In the genomic region with DNA sequence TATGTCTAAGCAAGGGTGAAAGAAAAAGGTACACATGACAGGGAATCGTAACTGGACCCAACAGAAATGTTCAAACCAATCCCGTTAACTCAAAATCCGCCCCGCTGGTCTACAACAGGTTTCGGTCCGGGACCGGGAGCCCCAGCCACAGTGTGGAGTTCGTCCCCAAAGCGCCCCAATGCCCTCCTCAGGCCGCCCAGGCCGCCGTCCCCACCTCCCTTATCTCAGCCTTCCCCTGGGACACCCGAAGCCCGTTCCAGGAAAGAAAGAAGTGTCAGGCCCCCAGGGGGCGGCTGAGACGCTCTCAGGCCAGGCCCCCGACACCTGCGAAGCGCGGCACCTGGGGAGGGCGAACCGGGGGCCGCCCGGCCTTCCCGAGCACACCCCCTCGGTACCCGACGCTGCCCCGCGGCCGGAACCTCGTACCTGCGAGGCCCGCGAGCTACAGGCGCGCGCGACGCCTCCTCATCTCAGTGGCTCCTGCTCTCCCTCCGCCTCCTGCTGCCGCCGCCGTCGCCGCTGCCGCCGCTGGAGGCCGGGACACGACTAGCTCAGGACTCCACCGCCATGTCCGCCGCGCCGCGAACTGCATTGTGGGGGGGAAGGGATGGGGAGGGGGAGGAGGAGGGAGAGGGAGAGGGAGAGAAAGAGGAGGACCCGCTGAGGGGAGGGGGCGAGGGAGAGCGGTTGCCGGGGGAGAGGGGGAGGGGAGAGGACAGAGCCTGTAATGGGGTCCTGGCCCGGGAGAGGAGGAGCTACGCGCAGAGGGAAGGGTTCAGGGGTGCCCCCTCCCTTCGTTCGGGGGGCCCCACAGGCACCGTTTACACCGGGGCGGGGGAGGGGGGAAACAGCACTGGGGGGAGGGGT, we compare ENCODE assay signal across 1 cellular context.
A peak's percentile ranks its signal among the peaks of the same experiment; 100 is the strongest.
TF ChIP-seq lines count a peak whose summit lies in the region.

TUT4 (minus strand) TSS at position 588 of the 867 bp plus-strand sequence. CDS start 26,812 bp downstream, outside the sequence.

TF ChIP-seq in HEK293, 187 proteins besides CTCF, POLR2A, EP300 and RAD21 (continued from another document and continues in another):
- TF ChIP-seq ZNF169 (tag by site-specific recombination; IDR thresholded peaks at IDR 0.05) (no peak), ZNF660 (tag by site-specific recombination; IDR thresholded peaks at IDR 0.05) (peak; percentile 37; the same call in 1 of the 2 replicates), ZBTB20 (tag by site-specific recombination; IDR thresholded peaks at IDR 0.05) (peak; percentile 90), ZNF248 (tag by site-specific recombination; IDR thresholded peaks at IDR 0.05) (no peak), ZNF571 (tag by site-specific recombination; IDR thresholded peaks at IDR 0.05) (no peak), ZNF777 (tag by site-specific recombination; IDR thresholded peaks at IDR 0.05; ENCODE audit: borderline replicate concordance) (no peak), ZBTB1 (tag by site-specific recombination; IDR thresholded peaks at IDR 0.05) (no peak), SP3 (tag by site-specific recombination; IDR thresholded peaks at IDR 0.05) (peak; percentile 57; the same call in 1 of the 2 replicates), ZNF19 (tag by site-specific recombination; IDR thresholded peaks at IDR 0.05; ENCODE audit: low read depth) (no peak), ZNF626 (tag by site-specific recombination; IDR thresholded peaks at IDR 0.05) (no peak), ZNF140 (tag by site-specific recombination; IDR thresholded peaks at IDR 0.05) (no peak), OVOL3 (tag by site-specific recombination; IDR thresholded peaks at IDR 0.05) (no peak), KLF8 (tag by site-specific recombination; IDR thresholded peaks at IDR 0.05) (peak; percentile 58; the same call in 1 of the 2 replicates), GLIS2 (tag by site-specific recombination; IDR thresholded peaks at IDR 0.05) (peak; percentile 97), ZNF529 (tag by site-specific recombination; IDR thresholded peaks at IDR 0.05; ENCODE audit: insufficient replicate concordance) (no peak), ZNF645 (tag by site-specific recombination; IDR thresholded peaks at IDR 0.05) (0 out of 2 replicates have a peak, but pooled peaks have one; percentile 52)
- TF ChIP-seq, protein P1, sequence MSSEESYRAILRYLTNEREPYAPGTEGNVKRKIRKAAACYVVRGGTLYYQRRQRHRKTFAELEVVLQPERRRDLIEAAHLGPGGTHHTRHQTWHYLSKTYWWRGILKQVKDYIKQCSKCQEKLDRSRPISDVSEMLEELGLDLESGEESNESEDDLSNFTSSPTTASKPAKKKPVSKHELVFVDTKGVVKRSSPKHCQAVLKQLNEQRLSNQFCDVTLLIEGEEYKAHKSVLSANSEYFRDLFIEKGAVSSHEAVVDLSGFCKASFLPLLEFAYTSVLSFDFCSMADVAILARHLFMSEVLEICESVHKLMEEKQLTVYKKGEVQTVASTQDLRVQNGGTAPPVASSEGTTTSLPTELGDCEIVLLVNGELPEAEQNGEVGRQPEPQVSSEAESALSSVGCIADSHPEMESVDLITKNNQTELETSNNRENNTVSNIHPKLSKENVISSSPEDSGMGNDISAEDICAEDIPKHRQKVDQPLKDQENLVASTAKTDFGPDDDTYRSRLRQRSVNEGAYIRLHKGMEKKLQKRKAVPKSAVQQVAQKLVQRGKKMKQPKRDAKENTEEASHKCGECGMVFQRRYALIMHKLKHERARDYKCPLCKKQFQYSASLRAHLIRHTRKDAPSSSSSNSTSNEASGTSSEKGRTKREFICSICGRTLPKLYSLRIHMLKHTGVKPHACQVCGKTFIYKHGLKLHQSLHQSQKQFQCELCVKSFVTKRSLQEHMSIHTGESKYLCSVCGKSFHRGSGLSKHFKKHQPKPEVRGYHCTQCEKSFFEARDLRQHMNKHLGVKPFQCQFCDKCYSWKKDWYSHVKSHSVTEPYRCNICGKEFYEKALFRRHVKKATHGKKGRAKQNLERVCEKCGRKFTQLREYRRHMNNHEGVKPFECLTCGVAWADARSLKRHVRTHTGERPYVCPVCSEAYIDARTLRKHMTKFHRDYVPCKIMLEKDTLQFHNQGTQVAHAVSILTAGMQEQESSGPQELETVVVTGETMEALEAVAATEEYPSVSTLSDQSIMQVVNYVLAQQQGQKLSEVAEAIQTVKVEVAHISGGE (tag by site-specific recombination; conservative IDR thresholded peaks at IDR 0.05; ENCODE audit: low read depth) = peak; percentile 48; the same call in 1 of the 2 replicates
- TF ChIP-seq, protein P2, sequence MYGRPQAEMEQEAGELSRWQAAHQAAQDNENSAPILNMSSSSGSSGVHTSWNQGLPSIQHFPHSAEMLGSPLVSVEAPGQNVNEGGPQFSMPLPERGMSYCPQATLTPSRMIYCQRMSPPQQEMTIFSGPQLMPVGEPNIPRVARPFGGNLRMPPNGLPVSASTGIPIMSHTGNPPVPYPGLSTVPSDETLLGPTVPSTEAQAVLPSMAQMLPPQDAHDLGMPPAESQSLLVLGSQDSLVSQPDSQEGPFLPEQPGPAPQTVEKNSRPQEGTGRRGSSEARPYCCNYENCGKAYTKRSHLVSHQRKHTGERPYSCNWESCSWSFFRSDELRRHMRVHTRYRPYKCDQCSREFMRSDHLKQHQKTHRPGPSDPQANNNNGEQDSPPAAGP (tag by site-specific recombination; IDR thresholded peaks at IDR 0.05) = peak; percentile 40; the same call in 1 of the 2 replicates
- TF ChIP-seq, protein P3, sequence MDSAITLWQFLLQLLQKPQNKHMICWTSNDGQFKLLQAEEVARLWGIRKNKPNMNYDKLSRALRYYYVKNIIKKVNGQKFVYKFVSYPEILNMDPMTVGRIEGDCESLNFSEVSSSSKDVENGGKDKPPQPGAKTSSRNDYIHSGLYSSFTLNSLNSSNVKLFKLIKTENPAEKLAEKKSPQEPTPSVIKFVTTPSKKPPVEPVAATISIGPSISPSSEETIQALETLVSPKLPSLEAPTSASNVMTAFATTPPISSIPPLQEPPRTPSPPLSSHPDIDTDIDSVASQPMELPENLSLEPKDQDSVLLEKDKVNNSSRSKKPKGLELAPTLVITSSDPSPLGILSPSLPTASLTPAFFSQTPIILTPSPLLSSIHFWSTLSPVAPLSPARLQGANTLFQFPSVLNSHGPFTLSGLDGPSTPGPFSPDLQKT (IDR thresholded peaks at IDR 0.05; ENCODE audit: borderline replicate concordance, low read depth, low read length) = no peak
- TF ChIP-seq, protein P4, sequence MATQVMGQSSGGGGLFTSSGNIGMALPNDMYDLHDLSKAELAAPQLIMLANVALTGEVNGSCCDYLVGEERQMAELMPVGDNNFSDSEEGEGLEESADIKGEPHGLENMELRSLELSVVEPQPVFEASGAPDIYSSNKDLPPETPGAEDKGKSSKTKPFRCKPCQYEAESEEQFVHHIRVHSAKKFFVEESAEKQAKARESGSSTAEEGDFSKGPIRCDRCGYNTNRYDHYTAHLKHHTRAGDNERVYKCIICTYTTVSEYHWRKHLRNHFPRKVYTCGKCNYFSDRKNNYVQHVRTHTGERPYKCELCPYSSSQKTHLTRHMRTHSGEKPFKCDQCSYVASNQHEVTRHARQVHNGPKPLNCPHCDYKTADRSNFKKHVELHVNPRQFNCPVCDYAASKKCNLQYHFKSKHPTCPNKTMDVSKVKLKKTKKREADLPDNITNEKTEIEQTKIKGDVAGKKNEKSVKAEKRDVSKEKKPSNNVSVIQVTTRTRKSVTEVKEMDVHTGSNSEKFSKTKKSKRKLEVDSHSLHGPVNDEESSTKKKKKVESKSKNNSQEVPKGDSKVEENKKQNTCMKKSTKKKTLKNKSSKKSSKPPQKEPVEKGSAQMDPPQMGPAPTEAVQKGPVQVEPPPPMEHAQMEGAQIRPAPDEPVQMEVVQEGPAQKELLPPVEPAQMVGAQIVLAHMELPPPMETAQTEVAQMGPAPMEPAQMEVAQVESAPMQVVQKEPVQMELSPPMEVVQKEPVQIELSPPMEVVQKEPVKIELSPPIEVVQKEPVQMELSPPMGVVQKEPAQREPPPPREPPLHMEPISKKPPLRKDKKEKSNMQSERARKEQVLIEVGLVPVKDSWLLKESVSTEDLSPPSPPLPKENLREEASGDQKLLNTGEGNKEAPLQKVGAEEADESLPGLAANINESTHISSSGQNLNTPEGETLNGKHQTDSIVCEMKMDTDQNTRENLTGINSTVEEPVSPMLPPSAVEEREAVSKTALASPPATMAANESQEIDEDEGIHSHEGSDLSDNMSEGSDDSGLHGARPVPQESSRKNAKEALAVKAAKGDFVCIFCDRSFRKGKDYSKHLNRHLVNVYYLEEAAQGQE (tag by site-specific recombination; IDR thresholded peaks at IDR 0.05) = no peak; the same call in 1 of the 2 replicates
- TF ChIP-seq, protein P5, sequence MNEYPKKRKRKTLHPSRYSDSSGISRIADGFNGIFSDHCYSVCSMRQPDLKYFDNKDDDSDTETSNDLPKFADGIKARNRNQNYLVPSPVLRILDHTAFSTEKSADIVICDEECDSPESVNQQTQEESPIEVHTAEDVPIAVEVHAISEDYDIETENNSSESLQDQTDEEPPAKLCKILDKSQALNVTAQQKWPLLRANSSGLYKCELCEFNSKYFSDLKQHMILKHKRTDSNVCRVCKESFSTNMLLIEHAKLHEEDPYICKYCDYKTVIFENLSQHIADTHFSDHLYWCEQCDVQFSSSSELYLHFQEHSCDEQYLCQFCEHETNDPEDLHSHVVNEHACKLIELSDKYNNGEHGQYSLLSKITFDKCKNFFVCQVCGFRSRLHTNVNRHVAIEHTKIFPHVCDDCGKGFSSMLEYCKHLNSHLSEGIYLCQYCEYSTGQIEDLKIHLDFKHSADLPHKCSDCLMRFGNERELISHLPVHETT (tag by site-specific recombination; IDR thresholded peaks at IDR 0.05) = no peak
- TF ChIP-seq, protein P6, sequence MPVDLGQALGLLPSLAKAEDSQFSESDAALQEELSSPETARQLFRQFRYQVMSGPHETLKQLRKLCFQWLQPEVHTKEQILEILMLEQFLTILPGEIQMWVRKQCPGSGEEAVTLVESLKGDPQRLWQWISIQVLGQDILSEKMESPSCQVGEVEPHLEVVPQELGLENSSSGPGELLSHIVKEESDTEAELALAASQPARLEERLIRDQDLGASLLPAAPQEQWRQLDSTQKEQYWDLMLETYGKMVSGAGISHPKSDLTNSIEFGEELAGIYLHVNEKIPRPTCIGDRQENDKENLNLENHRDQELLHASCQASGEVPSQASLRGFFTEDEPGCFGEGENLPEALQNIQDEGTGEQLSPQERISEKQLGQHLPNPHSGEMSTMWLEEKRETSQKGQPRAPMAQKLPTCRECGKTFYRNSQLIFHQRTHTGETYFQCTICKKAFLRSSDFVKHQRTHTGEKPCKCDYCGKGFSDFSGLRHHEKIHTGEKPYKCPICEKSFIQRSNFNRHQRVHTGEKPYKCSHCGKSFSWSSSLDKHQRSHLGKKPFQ (tag by site-specific recombination; IDR thresholded peaks at IDR 0.05) = no peak
- TF ChIP-seq, protein P7, sequence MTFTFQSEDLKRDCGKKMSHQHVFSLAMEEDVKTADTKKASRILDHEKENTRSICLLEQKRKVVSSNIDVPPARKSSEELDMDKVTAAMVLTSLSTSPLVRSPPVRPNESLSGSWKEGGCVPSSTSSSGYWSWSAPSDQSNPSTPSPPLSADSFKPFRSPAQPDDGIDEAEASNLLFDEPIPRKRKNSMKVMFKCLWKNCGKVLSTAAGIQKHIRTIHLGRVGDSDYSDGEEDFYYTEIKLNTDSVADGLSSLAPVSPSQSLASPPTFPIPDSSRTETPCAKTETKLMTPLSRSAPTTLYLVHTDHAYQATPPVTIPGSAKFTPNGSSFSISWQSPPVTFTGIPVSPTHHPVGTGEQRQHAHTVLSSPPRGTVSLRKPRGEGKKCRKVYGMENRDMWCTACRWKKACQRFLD (tag by site-specific recombination; IDR thresholded peaks at IDR 0.05) = no peak
- TF ChIP-seq, protein P8, sequence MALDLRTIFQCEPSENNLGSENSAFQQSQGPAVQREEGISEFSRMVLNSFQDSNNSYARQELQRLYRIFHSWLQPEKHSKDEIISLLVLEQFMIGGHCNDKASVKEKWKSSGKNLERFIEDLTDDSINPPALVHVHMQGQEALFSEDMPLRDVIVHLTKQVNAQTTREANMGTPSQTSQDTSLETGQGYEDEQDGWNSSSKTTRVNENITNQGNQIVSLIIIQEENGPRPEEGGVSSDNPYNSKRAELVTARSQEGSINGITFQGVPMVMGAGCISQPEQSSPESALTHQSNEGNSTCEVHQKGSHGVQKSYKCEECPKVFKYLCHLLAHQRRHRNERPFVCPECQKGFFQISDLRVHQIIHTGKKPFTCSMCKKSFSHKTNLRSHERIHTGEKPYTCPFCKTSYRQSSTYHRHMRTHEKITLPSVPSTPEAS (tag by site-specific recombination; IDR thresholded peaks at IDR 0.05) = no peak
- TF ChIP-seq, protein P9, sequence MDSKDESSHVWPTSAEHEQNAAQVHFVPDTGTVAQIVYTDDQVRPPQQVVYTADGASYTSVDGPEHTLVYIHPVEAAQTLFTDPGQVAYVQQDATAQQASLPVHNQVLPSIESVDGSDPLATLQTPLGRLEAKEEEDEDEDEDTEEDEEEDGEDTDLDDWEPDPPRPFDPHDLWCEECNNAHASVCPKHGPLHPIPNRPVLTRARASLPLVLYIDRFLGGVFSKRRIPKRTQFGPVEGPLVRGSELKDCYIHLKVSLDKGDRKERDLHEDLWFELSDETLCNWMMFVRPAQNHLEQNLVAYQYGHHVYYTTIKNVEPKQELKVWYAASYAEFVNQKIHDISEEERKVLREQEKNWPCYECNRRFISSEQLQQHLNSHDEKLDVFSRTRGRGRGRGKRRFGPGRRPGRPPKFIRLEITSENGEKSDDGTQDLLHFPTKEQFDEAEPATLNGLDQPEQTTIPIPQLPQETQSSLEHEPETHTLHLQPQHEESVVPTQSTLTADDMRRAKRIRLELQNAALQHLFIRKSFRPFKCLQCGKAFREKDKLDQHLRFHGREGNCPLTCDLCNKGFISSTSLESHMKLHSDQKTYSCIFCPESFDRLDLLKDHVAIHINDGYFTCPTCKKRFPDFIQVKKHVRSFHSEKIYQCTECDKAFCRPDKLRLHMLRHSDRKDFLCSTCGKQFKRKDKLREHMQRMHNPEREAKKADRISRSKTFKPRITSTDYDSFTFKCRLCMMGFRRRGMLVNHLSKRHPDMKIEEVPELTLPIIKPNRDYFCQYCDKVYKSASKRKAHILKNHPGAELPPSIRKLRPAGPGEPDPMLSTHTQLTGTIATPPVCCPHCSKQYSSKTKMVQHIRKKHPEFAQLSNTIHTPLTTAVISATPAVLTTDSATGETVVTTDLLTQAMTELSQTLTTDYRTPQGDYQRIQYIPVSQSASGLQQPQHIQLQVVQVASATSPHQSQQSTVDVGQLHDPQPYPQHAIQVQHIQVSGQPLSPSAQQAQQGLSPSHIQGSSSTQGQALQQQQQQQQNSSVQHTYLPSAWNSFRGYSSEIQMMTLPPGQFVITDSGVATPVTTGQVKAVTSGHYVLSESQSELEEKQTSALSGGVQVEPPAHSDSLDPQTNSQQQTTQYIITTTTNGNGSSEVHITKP (tag by site-specific recombination; IDR thresholded peaks at IDR 0.05) = peak; percentile 50
